1 cellular context compared by ENCODE assay signal in genomic region chr3:196098365-196098764, GRCh38.
A peak's percentile ranks its signal among the peaks of the same experiment; 100 is the strongest.
TF ChIP-seq lines count a peak whose summit lies in the region.

No MANE protein-coding gene starts in this region.

TF ChIP-seq in K562, 482 proteins besides CTCF, POLR2A, EP300 and RAD21 (continued from another document):
- TF ChIP-seq PCBP2 (IDR thresholded peaks at IDR 0.05; ENCODE audit: low read depth, low read length, poor library complexity, severe bottlenecking) (no peak), PHB2 (IDR thresholded peaks at IDR 0.05; ENCODE audit: low read depth) (no peak), ZNF354B (CRISPR knock-in tag; IDR thresholded peaks at IDR 0.05) (no peak), ESRRA (IDR thresholded peaks at IDR 0.05; ENCODE audit: borderline replicate concordance, low read depth) (no peak), ZBTB40 (IDR thresholded peaks at IDR 0.05) (no peak), ZBTB40 (CRISPR knock-in tag; IDR thresholded peaks at IDR 0.05) (peak; percentile 73)
